24 cellular contexts compared by ENCODE assay signal in genomic region chr2:178873912-178874311, GRCh38.
A peak's percentile ranks its signal among the peaks of the same experiment; 100 is the strongest.
DNase-seq lines count a peak whose midpoint lies in the region; ATAC-seq and TF ChIP-seq lines count a peak whose summit lies in the region.
"Had no signal": no experiment of that assay in that cellular context is flagged by ENCODE, and none has a peak within 500 bp of the region (broad histone marks: within the 10 kb centered on the region; RNA-seq: fewer than 3 reads in every experiment).

No MANE protein-coding gene starts in this region.

- H3K9me3 ChIP-seq in left ventricle myocardium inferior (replicated peaks) (no peaks in the 10 kb centered on the region), tibial artery (no peaks in the 10 kb centered on the region)
- H3K9me3 ChIP-seq: BLaER1, MG63, Peyer's patch, SJSA1 had no signal

- H3K9me3 Mint-ChIP-seq in activated T-helper 2 cell treated with anti-CD3 and anti-CD28 coated beads, Interferon-gamma antibody, Interleukin-2, Interleukin-4, amounts not matched to agents 10 μg/mL and 5 μg/mL and 100 μg/mL, durations not matched to agents 14 hours and 24 hours and 36 hours, result no peaks in the 10 kb centered on the region
- H3K9me3 Mint-ChIP-seq: CD4-positive, alpha-beta T cell had no signal

- H3K4me3 Mint-ChIP-seq in activated T-helper 2 cell treated with anti-CD3 and anti-CD28 coated beads, Interferon-gamma antibody, Interleukin-2, Interleukin-4, amounts not matched to agents 10 μg/mL and 5 μg/mL and 100 μg/mL, durations not matched to agents 14 hours and 24 hours and 36 hours (ENCODE audit: low read depth), result no peak overlapping the region
- H3K4me3 Mint-ChIP-seq: CD4-positive, alpha-beta T cell had no signal

- no peak overlapping the region for H3K4me3 ChIP-seq in left ventricle myocardium inferior
- H3K4me3 ChIP-seq in coronary artery, result no peak overlapping the region
- no peak overlapping the region for H3K4me3 ChIP-seq in tibial artery
- H3K4me3 ChIP-seq: BLaER1, GM23248, MG63, Peyer's patch, SJSA1 had no signal

- H3K27me3 Mint-ChIP-seq in activated T-helper 2 cell treated with anti-CD3 and anti-CD28 coated beads, Interferon-gamma antibody, Interleukin-2, Interleukin-4, amounts not matched to agents 10 μg/mL and 5 μg/mL and 100 μg/mL, durations not matched to agents 14 hours and 24 hours and 36 hours (ENCODE audit: low read depth), result no peaks in the 10 kb centered on the region
- H3K27me3 Mint-ChIP-seq: CD4-positive, alpha-beta T cell had no signal

- H3K4me1 ChIP-seq in left ventricle myocardium inferior (peaks cover 81% of the 10 kb centered on the region), tibial artery (peaks cover 0 to 37% (median 7%) of the 10 kb centered on the region in 4 donors)
- H3K4me1 ChIP-seq: BLaER1, Peyer's patch, SJSA1 had no signal

- intact Hi-C loops in left ventricle myocardium inferior (cut with micrococcal nuclease) (no loop called here), left cardiac atrium (cut with DNase I) (no loop called here), tibial artery (cut with DNase I; ENCODE audit: low total_unique reads) (no loop called here)
- intact Hi-C loops in activated T-helper 2 cell treated with anti-CD3 and anti-CD28 coated beads, Interferon-gamma antibody, Interleukin-2, Interleukin-4, amounts not matched to agents 10 μg/mL and 5 μg/mL and 100 μg/mL, durations not matched to agents 14 hours and 24 hours and 36 hours (cut with micrococcal nuclease), result loop anchor here (5.0 kb wide), 2 partner anchors 57 to 342 kb away; no protein-coding TSS in a partner anchor

- no peaks in the 10 kb centered on the region for H3K36me3 Mint-ChIP-seq in activated T-helper 2 cell treated with anti-CD3 and anti-CD28 coated beads, Interferon-gamma antibody, Interleukin-2, Interleukin-4, amounts not matched to agents 10 μg/mL and 5 μg/mL and 100 μg/mL, durations not matched to agents 14 hours and 24 hours and 36 hours (ENCODE audit: low read depth)

- DNase-seq in left ventricle myocardium inferior, result no peak
- DNase-seq in left cardiac atrium, result no peak
- peak; percentile 43 for DNase-seq in NCI-H446 treated with DMSO at 0.1 percent for 48 hours (lab: John Stamatoyannopoulos, UW)
- DNase-seq in coronary artery (ENCODE audit: low spot score), result no peak
- no peak for DNase-seq in tibial artery
- DNase-seq in activated T-helper 2 cell treated with anti-CD3 and anti-CD28 coated beads, Interferon-gamma antibody, Interleukin-2, Interleukin-4, amounts not matched to agents 10 μg/mL and 5 μg/mL and 100 μg/mL, durations not matched to agents 14 hours and 24 hours and 36 hours (ENCODE audit: low spot score), result no peak
- DNase-seq in DMS79 treated with DMSO at 0.1 percent for 48 hours (lab: John Stamatoyannopoulos, UW), result no peak
- DNase-seq: CD4-positive, alpha-beta T cell; COR-L47; DMS 273 treated with DMSO at 0.1 percent for 48 hours; GDM1; GM23248; Karpas-422; MG63; NCI-H1048; NCI-H1436; NCI-H187 treated with DMSO at 0.1 percent for 48 hours; NCI-H510A; NCI-H774; NK-92 treated with Interleukin-12 subunit alpha and Interleukin-12 subunit beta, amount 100 ng/mL, for 24 hours; Peyer's patch had no signal

- ATAC-seq in left cardiac atrium, result no peak
- ATAC-seq: HCT116 had no signal

- H3K27me3 ChIP-seq in left ventricle myocardium inferior (ENCODE audit: low read depth) (no peaks in the 10 kb centered on the region), tibial artery (no peaks in the 10 kb centered on the region)
- H3K27me3 ChIP-seq: BLaER1, MG63, Peyer's patch had no signal

- peak overlapping the region; percentile 73 for H3K27ac ChIP-seq in left ventricle myocardium inferior (replicated peaks)
- H3K27ac ChIP-seq in coronary artery, result peak overlapping the region; percentile 45 to 59
- H3K27ac ChIP-seq in tibial artery, result peak overlapping the region; percentile 55 to 71
- H3K27ac ChIP-seq: BLaER1, GM23248, Peyer's patch, SJSA1 had no signal

- H3K36me3 ChIP-seq in left ventricle myocardium inferior (no peaks in the 10 kb centered on the region), tibial artery (no peaks in the 10 kb centered on the region)
- H3K36me3 ChIP-seq: BLaER1, MG63, Peyer's patch, SJSA1 had no signal

- no peak for TF ChIP-seq CTCF in left ventricle myocardium inferior (IDR thresholded peaks at IDR 0.05; ENCODE audit: borderline replicate concordance)
- TF ChIP-seq CTCF in coronary artery (IDR thresholded peaks at IDR 0.05), result no peak
- peak in 1 of 2 experiments; percentile 10 for TF ChIP-seq CTCF in tibial artery (IDR thresholded peaks at IDR 0.05)

- peaks cover 24% of the 10 kb centered on the region for H3K4me1 Mint-ChIP-seq in activated T-helper 2 cell treated with anti-CD3 and anti-CD28 coated beads, Interferon-gamma antibody, Interleukin-2, Interleukin-4, amounts not matched to agents 10 μg/mL and 5 μg/mL and 100 μg/mL, durations not matched to agents 14 hours and 24 hours and 36 hours (ENCODE audit: low read depth)

- no peak overlapping the region for H3K27ac Mint-ChIP-seq in activated T-helper 2 cell treated with anti-CD3 and anti-CD28 coated beads, Interferon-gamma antibody, Interleukin-2, Interleukin-4, amounts not matched to agents 10 μg/mL and 5 μg/mL and 100 μg/mL, durations not matched to agents 14 hours and 24 hours and 36 hours
- H3K27ac Mint-ChIP-seq: CD4-positive, alpha-beta T cell had no signal
